ENCODE assay signal across 8 cellular contexts in the genomic region with DNA sequence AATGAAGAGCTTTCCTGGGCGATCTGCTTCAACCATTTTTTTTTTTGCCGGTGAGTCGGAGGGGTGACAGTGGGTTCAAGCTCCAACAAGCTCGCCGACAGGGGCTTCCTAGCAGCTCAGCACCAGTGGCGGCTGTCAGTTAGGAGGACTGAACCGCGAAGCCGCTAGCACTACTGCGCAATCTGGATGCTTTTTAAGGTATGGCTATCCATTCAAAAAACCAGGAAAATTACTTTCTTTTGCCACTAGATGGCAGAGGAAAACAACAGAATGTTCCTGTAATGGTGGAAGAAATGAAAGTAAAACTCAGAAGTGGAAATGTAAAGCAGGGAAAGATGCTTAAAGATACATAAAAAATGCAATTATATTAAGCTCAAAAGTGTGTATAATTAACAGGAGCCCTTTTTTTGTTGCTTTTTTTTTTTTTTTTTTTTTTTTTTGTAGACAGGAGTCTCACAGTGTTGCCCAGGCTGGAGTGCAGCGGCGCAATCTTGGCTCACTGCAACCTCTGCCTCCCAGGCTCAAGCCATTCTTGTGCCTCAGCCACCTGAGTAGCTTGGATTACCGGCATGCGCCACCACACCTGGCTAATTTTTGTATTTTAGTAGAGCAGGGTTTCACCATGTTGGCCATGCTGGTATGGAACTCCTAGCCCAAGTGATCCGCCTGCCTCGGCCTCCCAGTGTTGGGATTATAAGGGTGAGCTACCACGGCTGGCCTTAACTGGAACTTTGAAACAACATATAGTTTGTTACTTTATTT. TPM values are rescaled to one million over a fixed set of nuclear protein-coding genes. Genes with fewer than 3 reads are reported as not detected.
A peak's percentile ranks its signal among the peaks of the same experiment; 100 is the strongest.
DNase-seq lines count a peak whose midpoint lies in the region; ATAC-seq and TF ChIP-seq lines count a peak whose summit lies in the region.

No MANE protein-coding gene starts in this region.

- DNase-seq in AG04449 (ENCODE audit: low read depth, low spot score) = no peak
- DNase-seq in GM06990 (ENCODE audit: extremely low read depth, insufficient read length) = peak; percentile 45
- peak; percentile 75 for DNase-seq in MM.1S
- peak in 1 of 3 donors; percentile 13 for DNase-seq in T-helper 17 cell
- peak; percentile 15 for DNase-seq in effector CD4-positive, alpha-beta T cell
- peak; percentile 68 for DNase-seq in mesendoderm
- DNase-seq in stimulated activated CD4-positive, alpha-beta T cell treated with anti-CD3 and anti-CD28 coated beads, Interleukin-4, amount 100 ng/mL, for 24 hours = no peak

- no peak overlapping the region for H3K27ac ChIP-seq in MM.1S (ENCODE audit: low read length)
- no peak overlapping the region for H3K27ac ChIP-seq in mesendoderm (ENCODE audit: low read depth, low read length)

- H3K27me3 ChIP-seq in GM06990 (replicated peaks; ENCODE audit: control insufficient read depth, insufficient read depth, low read length) (no peaks in the 10 kb centered on the region), MM.1S (replicated peaks; ENCODE audit: insufficient read depth, low read length) (no peaks in the 10 kb centered on the region), mesendoderm (ENCODE audit: insufficient read depth, low read length, poor library complexity) (no peaks in the 10 kb centered on the region)

- CTCF ChIA-PET in AG04449 (lab: Yijun Ruan, JAX) = interaction anchor here (0.6 to 4.8 kb wide), 25 partner anchors 11 to 777 kb away, joined by 3 to 96 read pairs (median 4); partner anchors contain the start of genes GBP1, GBP3 and GTF2B

- peaks cover 3% of the 10 kb centered on the region for H3K36me3 ChIP-seq in GM06990 (ENCODE audit: control insufficient read depth, insufficient read depth, low read length)
- peaks cover 6% of the 10 kb centered on the region; the same call in 1 of the 2 replicates for H3K36me3 ChIP-seq in MM.1S (replicated peaks; ENCODE audit: insufficient read depth, low read length)
- H3K36me3 ChIP-seq in mesendoderm (ENCODE audit: control insufficient read depth, insufficient read depth, low read length) = peaks cover 1% of the 10 kb centered on the region

- H3K9me3 ChIP-seq in MM.1S (replicated peaks; ENCODE audit: insufficient read depth, low read length) (no peaks in the 10 kb centered on the region), T-helper 17 cell (ENCODE audit: control insufficient read depth, low read length, poor library complexity, severe bottlenecking) (no peaks in the 10 kb centered on the region)

- H3K4me1 ChIP-seq in MM.1S (ENCODE audit: low read length) (peaks cover 11% of the 10 kb centered on the region; the same call in 1 of the 2 replicates), mesendoderm (ENCODE audit: control insufficient read depth, low read depth, low read length) (no peaks in the 10 kb centered on the region)

- H3K4me2 ChIP-seq in MM.1S (ENCODE audit: low read depth, low read length) = peak overlapping the region; percentile 25; the same call in 1 of the 2 replicates
- no peak overlapping the region for H3K4me2 ChIP-seq in mesendoderm (ENCODE audit: low read length)

- no peak overlapping the region for H4K5ac ChIP-seq in mesendoderm (ENCODE audit: low read length)

- H3K9ac ChIP-seq in MM.1S (ENCODE audit: low read length) = no peak overlapping the region
- no peak overlapping the region for H3K9ac ChIP-seq in mesendoderm (ENCODE audit: low read length)

- peak overlapping the region; percentile 80 for H3K4me3 Mint-ChIP-seq in T-helper 17 cell

- no peak overlapping the region for H3K56ac ChIP-seq in mesendoderm (ENCODE audit: low read length)

- ATAC-seq in T-helper 17 cell (peak; percentile 83), HG03139 (IDR thresholded peaks at IDR 0.05; ENCODE audit: unreplicated experiment) (no peak)

- no CpG with 5 or more reads among the region's 17 CpGs for WGBS in mesendoderm (ENCODE audit: extremely low coverage, insufficient coverage, low lambda C conversion rate)

- H3K79me1 ChIP-seq in mesendoderm (ENCODE audit: low read length) = peaks cover 10% of the 10 kb centered on the region

- no peak overlapping the region for H2BK5ac ChIP-seq in mesendoderm (ENCODE audit: low read length)

- no peaks in the 10 kb centered on the region for H4K20me1 ChIP-seq in MM.1S (ENCODE audit: insufficient read depth, low read length)

- peak overlapping the region; percentile 93 for H3K27ac Mint-ChIP-seq in T-helper 17 cell

- no peaks in the 10 kb centered on the region for H3K9me2 ChIP-seq in MM.1S (replicated peaks; ENCODE audit: insufficient read depth, low read length)

- peaks cover 68% of the 10 kb centered on the region for H3K79me2 ChIP-seq in MM.1S (ENCODE audit: low read length)
- peaks cover 21% of the 10 kb centered on the region for H3K79me2 ChIP-seq in mesendoderm (ENCODE audit: control insufficient read depth, insufficient read depth, low read length)

- peaks cover 37% of the 10 kb centered on the region for H3K4me1 Mint-ChIP-seq in T-helper 17 cell

- H3K27me3 Mint-ChIP-seq in T-helper 17 cell = no peaks in the 10 kb centered on the region

- H2BK15ac ChIP-seq in mesendoderm (replicated peaks; ENCODE audit: low read depth) = no peak overlapping the region

- no peak overlapping the region for H3K23ac ChIP-seq in mesendoderm (ENCODE audit: low read length)

- H3K4me3 ChIP-seq in AG04449 (ENCODE audit: low read depth, low read length) (no peak overlapping the region), GM06990 (replicated peaks; ENCODE audit: low read depth, low read length) (no peak overlapping the region; the same call in 1 of the 2 replicates), MM.1S (ENCODE audit: low read length) (no peak overlapping the region), mesendoderm (ENCODE audit: low read length) (no peak overlapping the region)

- no peak overlapping the region for H3K4ac ChIP-seq in mesendoderm (ENCODE audit: low read depth, low read length)

- POLR2A ChIA-PET in AG04449 (lab: Yijun Ruan, JAX) = no interaction called here

- no peak overlapping the region for H2AFZ ChIP-seq in MM.1S (ENCODE audit: low read length)

- H3K18ac ChIP-seq in mesendoderm (ENCODE audit: low read length) = no peak overlapping the region

- H3F3A ChIP-seq in MM.1S (ENCODE audit: insufficient read depth, low read length) = no peaks in the 10 kb centered on the region

- TF ChIP-seq CTCF in AG04449 (IDR thresholded peaks at IDR 0.05; ENCODE audit: insufficient read depth, low read length, missing control alignments) = peak; percentile 36
- peak; percentile 48 for TF ChIP-seq CTCF in GM06990 (IDR thresholded peaks at IDR 0.05; ENCODE audit: insufficient read depth, low read length, poor library complexity, severe bottlenecking)
- TF ChIP-seq CTCF in MM.1S (IDR thresholded peaks at IDR 0.05; ENCODE audit: low read length) = peak; percentile 65

- peaks cover 8% of the 10 kb centered on the region for H3K36me3 Mint-ChIP-seq in T-helper 17 cell (ENCODE audit: low read depth)

- no peak overlapping the region for H4K8ac ChIP-seq in mesendoderm (ENCODE audit: low read depth, low read length)

- no peak overlapping the region for H2BK120ac ChIP-seq in mesendoderm (ENCODE audit: low read depth, low read length)

- no peak overlapping the region for H2AK5ac ChIP-seq in mesendoderm (ENCODE audit: low read length)

RNA-seq across cellular contexts. Expression of gene KYAT3, which starts 8.5 kb away (rescaled TPM):
- 10 to 100 TPM; 15.2 to 20.7 TPM for total RNA-seq in T-helper 17 cell
- 23.4 TPM for polyA plus RNA-seq in mesendoderm (2013, experiment 1 of 2)
- 23.5 TPM for polyA plus RNA-seq in mesendoderm (2013, experiment 2 of 2)

RNA-seq across cellular contexts. Expression of gene RBMXL1, which starts 8.5 kb away (rescaled TPM):
- total RNA-seq in T-helper 17 cell = 10 to 100 TPM; 20.5 to 25.5 TPM
- polyA plus RNA-seq in mesendoderm (2013, experiment 1 of 2) = 13.4 TPM
- 13.4 TPM for polyA plus RNA-seq in mesendoderm (2013, experiment 2 of 2)

RNA-seq across cellular contexts. Expression of gene GBP3, which starts 38.7 kb away (rescaled TPM):
- 10 to 100 TPM; 18.3 to 21.9 TPM for total RNA-seq in T-helper 17 cell
- polyA plus RNA-seq in mesendoderm (2013, experiment 1 of 2) = not detected
- not detected for polyA plus RNA-seq in mesendoderm (2013, experiment 2 of 2)

Comparison
In these comparisons a context has a peak if more than half of its experiments do, and no peak if none do; other contexts are left out.
1. DNase-seq: peak in GM06990 (single experiment), MM.1S (single experiment), effector CD4-positive, alpha-beta T cell (single experiment) and mesendoderm (single experiment); none in AG04449 (single experiment) and stimulated activated CD4-positive, alpha-beta T cell treated with anti-CD3 and anti-CD28 coated beads, Interleukin-4, amount 100 ng/mL, for 24 hours (single experiment).
2. Peak in every context shown above with its lines, with median percentiles within 50 percentile points of each other: CTCF ChIP-seq.